ENCODE assay signal across 8 cellular contexts in genomic region chr6:106087548-106088325, GRCh38. TPM values are rescaled to one million over a fixed set of nuclear protein-coding genes. Genes with fewer than 3 reads are reported as not detected.
DNase-seq lines count a peak whose midpoint lies in the region; ATAC-seq and TF ChIP-seq lines count a peak whose summit lies in the region.

No MANE protein-coding gene starts in this region.

- peak overlapping the region; percentile 98 for H3K4me3 Mint-ChIP-seq in activated CD8-positive, alpha-beta memory T cell treated with anti-CD3 and anti-CD28 coated beads, Interleukin-2, amount 10 ng/mL, durations not matched to agents 7 days and 5 days
- H3K4me3 Mint-ChIP-seq in activated naive CD8-positive, alpha-beta T cell, result peak overlapping the region; percentile 83
- peak overlapping the region; percentile 59 to 60 for H3K4me3 Mint-ChIP-seq in stimulated activated naive B cell treated with anti-CD40 and anti-IgM and Interleukin-4, amounts not matched to agents 10 μg/mL and 1 μg/mL and 100 μg/mL, for 72 hours

- no peak for DNase-seq in activated CD8-positive, alpha-beta memory T cell treated with anti-CD3 and anti-CD28 coated beads, Interleukin-2, amount 10 ng/mL, durations not matched to agents 7 days and 5 days
- DNase-seq in activated CD8-positive, alpha-beta memory T cell treated with anti-CD3 and anti-CD28 coated beads, Interleukin-2, amount 50 U/mL, for 48 hours, result no peak
- DNase-seq in stimulated activated naive B cell treated with anti-CD40 and anti-IgM and Interleukin-4, amounts not matched to agents 10 μg/mL and 1 μg/mL and 100 μg/mL, for 72 hours, result no peak
- DNase-seq in D341Med (ENCODE audit: low spot score) (no peak), GM19238 (ENCODE audit: insufficient read length, low spot score) (no peak), omental fat pad (ENCODE audit: low spot score) (no peak)

- H3K9me3 Mint-ChIP-seq in activated CD8-positive, alpha-beta memory T cell treated with anti-CD3 and anti-CD28 coated beads, Interleukin-2, amount 10 ng/mL, durations not matched to agents 7 days and 5 days (ENCODE audit: low read depth), result no peaks in the 10 kb centered on the region
- no peaks in the 10 kb centered on the region for H3K9me3 Mint-ChIP-seq in activated naive CD8-positive, alpha-beta T cell (ENCODE audit: low read depth)
- no peaks in the 10 kb centered on the region for H3K9me3 Mint-ChIP-seq in stimulated activated naive B cell treated with anti-CD40 and anti-IgM and Interleukin-4, amounts not matched to agents 10 μg/mL and 1 μg/mL and 100 μg/mL, for 72 hours

- H3K27me3 ChIP-seq in iPS-15b (ENCODE audit: control insufficient read depth, insufficient read depth, low read length), result peaks cover 39% of the 10 kb centered on the region

- peak overlapping the region; percentile 33 for H3K4me3 ChIP-seq in iPS-15b (ENCODE audit: low read depth, low read length)

- peaks cover 65% of the 10 kb centered on the region for H3K4me1 Mint-ChIP-seq in activated CD8-positive, alpha-beta memory T cell treated with anti-CD3 and anti-CD28 coated beads, Interleukin-2, amount 10 ng/mL, durations not matched to agents 7 days and 5 days
- H3K4me1 Mint-ChIP-seq in activated naive CD8-positive, alpha-beta T cell (ENCODE audit: low read depth), result peaks cover 64% of the 10 kb centered on the region
- H3K4me1 Mint-ChIP-seq in stimulated activated naive B cell treated with anti-CD40 and anti-IgM and Interleukin-4, amounts not matched to agents 10 μg/mL and 1 μg/mL and 100 μg/mL, for 72 hours, result peaks cover 51 to 81% of the 10 kb centered on the region in 2 donors

- peaks cover 60% of the 10 kb centered on the region for H3K36me3 Mint-ChIP-seq in activated CD8-positive, alpha-beta memory T cell treated with anti-CD3 and anti-CD28 coated beads, Interleukin-2, amount 10 ng/mL, durations not matched to agents 7 days and 5 days
- H3K36me3 Mint-ChIP-seq in activated naive CD8-positive, alpha-beta T cell, result no peaks in the 10 kb centered on the region
- H3K36me3 Mint-ChIP-seq in stimulated activated naive B cell treated with anti-CD40 and anti-IgM and Interleukin-4, amounts not matched to agents 10 μg/mL and 1 μg/mL and 100 μg/mL, for 72 hours, result no peaks in the 10 kb centered on the region

- H3K27me3 Mint-ChIP-seq in activated CD8-positive, alpha-beta memory T cell treated with anti-CD3 and anti-CD28 coated beads, Interleukin-2, amount 10 ng/mL, durations not matched to agents 7 days and 5 days, result no peaks in the 10 kb centered on the region
- H3K27me3 Mint-ChIP-seq in activated naive CD8-positive, alpha-beta T cell, result peaks cover 33% of the 10 kb centered on the region
- peaks cover 19 to 21% of the 10 kb centered on the region in 2 donors for H3K27me3 Mint-ChIP-seq in stimulated activated naive B cell treated with anti-CD40 and anti-IgM and Interleukin-4, amounts not matched to agents 10 μg/mL and 1 μg/mL and 100 μg/mL, for 72 hours

- no peaks in the 10 kb centered on the region for H3K36me3 ChIP-seq in iPS-15b (ENCODE audit: control insufficient read depth, insufficient read depth, low read length)

- H3K9ac ChIP-seq in iPS-15b (ENCODE audit: low read depth, low read length), result no peak overlapping the region

- ATAC-seq in activated CD8-positive, alpha-beta memory T cell treated with anti-CD3 and anti-CD28 coated beads, Interleukin-2, amount 10 ng/mL, durations not matched to agents 7 days and 5 days, result no peak
- no peak for ATAC-seq in stimulated activated naive B cell treated with anti-CD40 and anti-IgM and Interleukin-4, amounts not matched to agents 10 μg/mL and 1 μg/mL and 100 μg/mL, for 72 hours (replicated peaks)
- no peak for ATAC-seq in omental fat pad (ENCODE audit: low FRiP score)

- no peak for TF ChIP-seq CTCF in omental fat pad (IDR thresholded peaks at IDR 0.05)

- no peaks in the 10 kb centered on the region for H3K9me3 ChIP-seq in iPS-15b (ENCODE audit: control insufficient read depth, insufficient read depth, low read length)

- peaks cover 14% of the 10 kb centered on the region for H3K4me1 ChIP-seq in iPS-15b (ENCODE audit: control insufficient read depth, insufficient read depth, low read length)

- CTCF ChIA-PET in activated CD8-positive, alpha-beta memory T cell treated with anti-CD3 and anti-CD28 coated beads, Interleukin-2, amount 10 ng/mL, durations not matched to agents 7 days and 5 days (lab: Charles Lee), result interaction anchor here (0.6 to 3.0 kb wide), 15 partner anchors 8 to 656 kb away, joined by 3 to 18 read pairs (median 4); no protein-coding TSS in a partner anchor

- peak overlapping the region; percentile 89 for H3K27ac Mint-ChIP-seq in activated CD8-positive, alpha-beta memory T cell treated with anti-CD3 and anti-CD28 coated beads, Interleukin-2, amount 10 ng/mL, durations not matched to agents 7 days and 5 days
- peak overlapping the region; percentile 34 for H3K27ac Mint-ChIP-seq in activated naive CD8-positive, alpha-beta T cell
- no peak overlapping the region for H3K27ac Mint-ChIP-seq in stimulated activated naive B cell treated with anti-CD40 and anti-IgM and Interleukin-4, amounts not matched to agents 10 μg/mL and 1 μg/mL and 100 μg/mL, for 72 hours

RNA-seq across cellular contexts. Expression of gene PRDM1, which starts 1.6 kb away (rescaled TPM):
- total RNA-seq in activated CD8-positive, alpha-beta memory T cell treated with anti-CD3 and anti-CD28 coated beads, Interleukin-2, amount 10 ng/mL, durations not matched to agents 7 days and 5 days, result 100 to 1,000 TPM in 1 of 2 experiments, 10 to 100 TPM in 1; 97.1 to 132 TPM
- total RNA-seq in omental fat pad, result 10 to 100 TPM in 2 of 4 donors, 1 to 10 TPM in 2; 7.0 to 20.8 (median 10.3) TPM

Comparison
In these comparisons a context has a peak if more than half of its experiments do, and no peak if none do; other contexts are left out.
1. RNA of gene PRDM1, which starts 1.6 kb away (total RNA-seq): 97.1 to 132 TPM in activated CD8-positive, alpha-beta memory T cell treated with anti-CD3 and anti-CD28 coated beads, Interleukin-2, amount 10 ng/mL, durations not matched to agents 7 days and 5 days; 7.0 to 20.8 TPM in omental fat pad; every median in the first group is over 4 times any median in the second.
2. Peak in every context shown above with its lines, with median percentiles within 50 percentile points of each other: H3K4me3 Mint-ChIP-seq.